Comparison of ENCODE assay signal across 22 cellular contexts in the genomic region with DNA sequence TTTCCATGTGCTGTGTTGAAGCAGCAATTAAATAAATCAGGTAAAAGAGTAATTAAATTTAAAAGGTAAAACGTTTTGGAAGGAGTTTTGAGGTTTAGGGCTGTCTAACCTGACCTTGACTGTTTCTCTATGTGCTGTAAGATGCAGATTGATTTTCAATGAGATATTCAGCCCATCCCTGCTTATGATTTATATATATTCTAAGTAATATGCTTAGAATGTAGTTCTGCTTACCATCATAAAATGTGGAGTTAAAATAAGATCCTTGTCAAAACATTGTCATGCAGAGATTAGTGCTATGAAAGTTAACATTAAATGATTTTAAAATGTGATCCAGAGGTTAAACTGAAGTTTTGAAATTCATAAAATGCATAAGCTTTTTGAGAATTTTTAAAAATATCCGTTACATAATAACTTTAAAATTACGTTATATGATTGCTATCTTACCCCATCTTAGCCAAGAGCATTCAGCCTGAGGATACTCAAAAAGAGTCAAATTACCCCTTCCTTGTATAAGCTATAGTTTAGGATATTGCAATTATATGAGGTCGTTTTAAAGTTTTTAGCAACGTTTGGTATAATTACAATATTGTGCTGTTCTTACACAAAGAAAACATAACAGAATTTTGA.
DNase-seq lines count a peak whose midpoint lies in the region; ATAC-seq and TF ChIP-seq lines count a peak whose summit lies in the region.
"Had no signal": no experiment of that assay in that cellular context is flagged by ENCODE, and none has a peak within 500 bp of the region (broad histone marks: within the 10 kb centered on the region; RNA-seq: fewer than 3 reads in every experiment).

No MANE protein-coding gene starts in this region.

- no peak overlapping the region for H2AFZ ChIP-seq in smooth muscle cell (ENCODE audit: low read depth)

- no peaks in the 10 kb centered on the region for H4K20me1 ChIP-seq in smooth muscle cell (ENCODE audit: low read depth)

- no peaks in the 10 kb centered on the region for H3K79me2 ChIP-seq in smooth muscle cell (ENCODE audit: low read depth)

- CTCF ChIA-PET in activated CD4-positive, alpha-beta T cell treated with anti-CD3 and anti-CD28 coated beads, Interleukin-2, amount 10 ng/mL, durations not matched to agents 7 days and 5 days (lab: Charles Lee) = interaction anchor here (0.8 to 1.9 kb wide), 8 partner anchors 8 to 337 kb away, joined by 3 to 9 read pairs (median 3); no protein-coding TSS in a partner anchor
- CTCF ChIA-PET in CD8-positive, alpha-beta memory T cell (lab: Charles Lee) = interaction anchor here (0.8 to 1.2 kb wide), 3 partner anchors 10 to 336 kb away, joined by 3 to 4 read pairs (median 3); no protein-coding TSS in a partner anchor
- CTCF ChIA-PET in T-cell (lab: Charles Lee) = interaction anchor here in 1 of 2 donors (0.7 to 0.9 kb wide), 3 partner anchors 18 to 1730 kb away, joined by 3 to 10 read pairs (median 3); no protein-coding TSS in a partner anchor
- CTCF ChIA-PET in WTC11 (lab: Charles Lee) = interaction anchor here (0.7 kb wide), 1 partner anchor 1152 kb away, joined by 3 read pairs; no protein-coding TSS in a partner anchor

- no peaks in the 10 kb centered on the region for H3K27me3 ChIP-seq in CD8-positive, alpha-beta memory T cell (ENCODE audit: insufficient read depth, low read length, poor library complexity, severe bottlenecking)
- H3K27me3 ChIP-seq in smooth muscle cell (ENCODE audit: low read depth) = no peaks in the 10 kb centered on the region
- H3K27me3 ChIP-seq: body of pancreas, heart right ventricle had no signal

- H3K4me1 Mint-ChIP-seq in activated CD4-positive, alpha-beta T cell treated with anti-CD3 and anti-CD28 coated beads, Interleukin-2, amount 10 ng/mL, durations not matched to agents 7 days and 5 days = peaks cover 17% of the 10 kb centered on the region
- H3K4me1 Mint-ChIP-seq in CD8-positive, alpha-beta memory T cell = peaks cover 9 to 20% (median 9%) of the 10 kb centered on the region in 3 donors
- H3K4me1 Mint-ChIP-seq in T-cell (peaks cover 0 to 8% (median 8%) of the 10 kb centered on the region in 3 donors), WTC11 (peaks cover 4% of the 10 kb centered on the region)

- WGBS in smooth muscle cell (ENCODE audit: low lambda C conversion rate) = 87% methylated on average over 5 of the region's 5 CpGs

- no peaks in the 10 kb centered on the region for H3K9me3 ChIP-seq in CD8-positive, alpha-beta memory T cell (ENCODE audit: low read length)
- H3K9me3 ChIP-seq in smooth muscle cell (replicated peaks; ENCODE audit: low read depth) = no peaks in the 10 kb centered on the region
- H3K9me3 ChIP-seq: A549, body of pancreas, heart right ventricle had no signal

- POLR2A ChIA-PET in activated CD4-positive, alpha-beta T cell treated with anti-CD3 and anti-CD28 coated beads, Interleukin-2, amount 10 ng/mL, durations not matched to agents 7 days and 5 days (lab: Charles Lee) = no interaction called here
- POLR2A ChIA-PET in CD8-positive, alpha-beta memory T cell (lab: Charles Lee) = no interaction called here
- POLR2A ChIA-PET in T-cell (lab: Charles Lee) (no interaction called here), WTC11 (lab: Charles Lee) (no interaction called here)

- H3K9ac ChIP-seq in smooth muscle cell (ENCODE audit: low read depth) = no peak overlapping the region
- H3K9ac ChIP-seq: KMS-11 had no signal

- H3K27ac ChIP-seq in CD8-positive, alpha-beta memory T cell (ENCODE audit: low read depth, low read length) = no peak overlapping the region
- no peak overlapping the region for H3K27ac ChIP-seq in smooth muscle cell (ENCODE audit: low read depth)
- H3K27ac ChIP-seq: body of pancreas, heart right ventricle, KMS-11 had no signal

- H3K27me3 Mint-ChIP-seq in activated CD4-positive, alpha-beta T cell treated with anti-CD3 and anti-CD28 coated beads, Interleukin-2, amount 10 ng/mL, durations not matched to agents 7 days and 5 days = no peaks in the 10 kb centered on the region
- no peaks in the 10 kb centered on the region for H3K27me3 Mint-ChIP-seq in CD8-positive, alpha-beta memory T cell
- H3K27me3 Mint-ChIP-seq in T-cell = no peaks in the 10 kb centered on the region
- no peaks in the 10 kb centered on the region for H3K27me3 Mint-ChIP-seq in WTC11 (ENCODE audit: low read depth)

- no peaks in the 10 kb centered on the region for H3K9me3 Mint-ChIP-seq in activated CD4-positive, alpha-beta T cell treated with anti-CD3 and anti-CD28 coated beads, Interleukin-2, amount 10 ng/mL, durations not matched to agents 7 days and 5 days
- H3K9me3 Mint-ChIP-seq in CD8-positive, alpha-beta memory T cell = no peaks in the 10 kb centered on the region
- H3K9me3 Mint-ChIP-seq in T-cell (no peaks in the 10 kb centered on the region), WTC11 (no peaks in the 10 kb centered on the region)

- no peak for TF ChIP-seq CTCF in WTC11 (IDR thresholded peaks at IDR 0.05)
- TF ChIP-seq CTCF in smooth muscle cell (IDR thresholded peaks at IDR 0.05; ENCODE audit: borderline replicate concordance, insufficient read depth, poor library complexity, severe bottlenecking) = no peak

- ATAC-seq in T-cell (replicated peaks in 1 of 4) = peak in 1 of 4 experiments; percentile 22
- no peak for ATAC-seq in WTC11
- ATAC-seq: body of pancreas, heart right ventricle, left cardiac atrium had no signal

- no peak for DNase-seq in activated CD4-positive, alpha-beta T cell treated with anti-CD3 and anti-CD28 coated beads, Interleukin-2, amount 10 ng/mL, durations not matched to agents 7 days and 5 days
- DNase-seq in activated CD4-positive, alpha-beta T cell treated with anti-CD3 and anti-CD28 coated beads for 4 hours = no peak
- DNase-seq in CD8-positive, alpha-beta memory T cell = no peak
- DNase-seq in T-cell = no peak
- DNase-seq in dedifferentiated amniotic fluid mesenchymal stem cell (ENCODE audit: extremely low spot score) = peak; percentile 46
- no peak for DNase-seq in WTC11 (ENCODE audit: low spot score)
- DNase-seq in epidermal melanocyte (ENCODE audit: insufficient read length, low spot score) = no peak
- no peak for DNase-seq in smooth muscle cell (lab: John Stamatoyannopoulos, UW; ENCODE audit: unreplicated experiment)
- DNase-seq: activated T-cell treated with anti-CD3 and anti-CD28 coated beads for 4 hours, body of pancreas, COR-L47, DMS79, GF-D8, H7, heart right ventricle, left cardiac atrium, NCI-H1417 treated with DMSO at 0.1 percent for 48 hours, NCI-H2081 treated with DMSO at 0.1 percent for 48 hours, nucleus accumbens, Right ventricle myocardium superior had no signal

- H3K27ac Mint-ChIP-seq in activated CD4-positive, alpha-beta T cell treated with anti-CD3 and anti-CD28 coated beads, Interleukin-2, amount 10 ng/mL, durations not matched to agents 7 days and 5 days = peak overlapping the region; percentile 99
- peak overlapping the region in 5 of 8 donors; percentile 33 to 93 (median 89) for H3K27ac Mint-ChIP-seq in CD8-positive, alpha-beta memory T cell
- H3K27ac Mint-ChIP-seq in T-cell (peak overlapping the region; percentile 90 to 93), WTC11 (no peak overlapping the region)

- H3K4me3 ChIP-seq in CD8-positive, alpha-beta memory T cell (ENCODE audit: low read length) = no peak overlapping the region
- no peak overlapping the region for H3K4me3 ChIP-seq in smooth muscle cell
- H3K4me3 ChIP-seq: A549, body of pancreas, heart right ventricle had no signal

- H3K36me3 Mint-ChIP-seq in activated CD4-positive, alpha-beta T cell treated with anti-CD3 and anti-CD28 coated beads, Interleukin-2, amount 10 ng/mL, durations not matched to agents 7 days and 5 days (ENCODE audit: low read depth) = peaks cover 22% of the 10 kb centered on the region
- peaks cover 0 to 5% (median 0%) of the 10 kb centered on the region in 3 donors for H3K36me3 Mint-ChIP-seq in CD8-positive, alpha-beta memory T cell
- H3K36me3 Mint-ChIP-seq in T-cell (peaks cover 12% of the 10 kb centered on the region), WTC11 (peaks cover 6% of the 10 kb centered on the region)

- H3K4me2 ChIP-seq in smooth muscle cell = no peak overlapping the region
- H3K4me2 ChIP-seq: KMS-11 had no signal

- no peak overlapping the region for H3K4me3 Mint-ChIP-seq in activated CD4-positive, alpha-beta T cell treated with anti-CD3 and anti-CD28 coated beads, Interleukin-2, amount 10 ng/mL, durations not matched to agents 7 days and 5 days
- H3K4me3 Mint-ChIP-seq in CD8-positive, alpha-beta memory T cell = peak overlapping the region in 5 of 7 donors; percentile 76 to 87 (median 81)
- no peak overlapping the region for H3K4me3 Mint-ChIP-seq in T-cell
- H3K4me3 Mint-ChIP-seq in WTC11 = no peak overlapping the region

- no peaks in the 10 kb centered on the region for H3F3A ChIP-seq in smooth muscle cell (ENCODE audit: low read depth)

- peaks cover 10% of the 10 kb centered on the region for H3K4me1 ChIP-seq in CD8-positive, alpha-beta memory T cell (ENCODE audit: insufficient read depth, low read length)
- no peaks in the 10 kb centered on the region for H3K4me1 ChIP-seq in smooth muscle cell (ENCODE audit: low read depth)
- H3K4me1 ChIP-seq: body of pancreas, heart right ventricle had no signal

- no peaks in the 10 kb centered on the region for H3K36me3 ChIP-seq in CD8-positive, alpha-beta memory T cell (ENCODE audit: insufficient read depth, low read length)
- H3K36me3 ChIP-seq in smooth muscle cell (ENCODE audit: low read depth) = no peaks in the 10 kb centered on the region

TF ChIP-seq in WTC11, 78 proteins besides CTCF, POLR2A, EP300 and RAD21 (continues in another document):
- TF ChIP-seq FOXK1 (CRISPR knock-in tag; IDR thresholded peaks at IDR 0.05) (no peak), NFE2L1 (CRISPR knock-in tag; IDR thresholded peaks at IDR 0.05) (no peak)
- TF ChIP-seq, protein P1, sequence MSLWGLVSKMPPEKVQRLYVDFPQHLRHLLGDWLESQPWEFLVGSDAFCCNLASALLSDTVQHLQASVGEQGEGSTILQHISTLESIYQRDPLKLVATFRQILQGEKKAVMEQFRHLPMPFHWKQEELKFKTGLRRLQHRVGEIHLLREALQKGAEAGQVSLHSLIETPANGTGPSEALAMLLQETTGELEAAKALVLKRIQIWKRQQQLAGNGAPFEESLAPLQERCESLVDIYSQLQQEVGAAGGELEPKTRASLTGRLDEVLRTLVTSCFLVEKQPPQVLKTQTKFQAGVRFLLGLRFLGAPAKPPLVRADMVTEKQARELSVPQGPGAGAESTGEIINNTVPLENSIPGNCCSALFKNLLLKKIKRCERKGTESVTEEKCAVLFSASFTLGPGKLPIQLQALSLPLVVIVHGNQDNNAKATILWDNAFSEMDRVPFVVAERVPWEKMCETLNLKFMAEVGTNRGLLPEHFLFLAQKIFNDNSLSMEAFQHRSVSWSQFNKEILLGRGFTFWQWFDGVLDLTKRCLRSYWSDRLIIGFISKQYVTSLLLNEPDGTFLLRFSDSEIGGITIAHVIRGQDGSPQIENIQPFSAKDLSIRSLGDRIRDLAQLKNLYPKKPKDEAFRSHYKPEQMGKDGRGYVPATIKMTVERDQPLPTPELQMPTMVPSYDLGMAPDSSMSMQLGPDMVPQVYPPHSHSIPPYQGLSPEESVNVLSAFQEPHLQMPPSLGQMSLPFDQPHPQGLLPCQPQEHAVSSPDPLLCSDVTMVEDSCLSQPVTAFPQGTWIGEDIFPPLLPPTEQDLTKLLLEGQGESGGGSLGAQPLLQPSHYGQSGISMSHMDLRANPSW (CRISPR knock-in tag; conservative IDR thresholded peaks at IDR 0.05; ENCODE audit: low read depth) = no peak

Comparison
In these comparisons a context has a peak if more than half of its experiments do, and no peak if none do; other contexts are left out.
1. H3K4me3 Mint-ChIP-seq: peak in CD8-positive, alpha-beta memory T cell (5 of 7); none in activated CD4-positive, alpha-beta T cell treated with anti-CD3 and anti-CD28 coated beads, Interleukin-2, amount 10 ng/mL, durations not matched to agents 7 days and 5 days (single experiment), T-cell (0 of 3) and WTC11 (single experiment).